ENCODE assay signal across 2 cellular contexts in the genomic region with DNA sequence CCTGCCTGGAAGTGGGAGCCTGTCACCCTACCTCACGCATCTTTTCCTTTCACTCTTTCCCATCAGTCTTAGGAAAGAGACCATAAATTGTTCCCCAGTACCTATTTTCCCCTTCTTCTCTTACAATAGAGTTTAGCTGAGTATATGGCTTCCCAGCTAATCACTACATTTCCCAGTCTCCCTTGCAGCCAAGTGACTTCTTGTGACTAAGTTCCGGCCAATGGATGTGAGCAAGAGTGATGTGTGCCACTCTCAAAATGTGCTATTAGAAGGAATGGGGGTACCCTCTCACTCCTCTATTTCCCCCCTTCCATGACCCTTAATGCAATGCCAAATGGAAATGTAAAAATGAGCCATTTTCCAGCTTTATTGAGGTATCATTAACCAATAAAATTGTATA.
A peak's percentile ranks its signal among the peaks of the same experiment; 100 is the strongest.
TF ChIP-seq lines count a peak whose summit lies in the region.

No MANE protein-coding gene starts in this region.

TF ChIP-seq in HEK293, 187 proteins besides CTCF, POLR2A, EP300 and RAD21:
- TF ChIP-seq ZNF701 (tag by site-specific recombination; IDR thresholded peaks at IDR 0.05) (no peak), YY2 (tag by site-specific recombination; IDR thresholded peaks at IDR 0.05) (0 out of 2 replicates have a peak, but pooled peaks have one; percentile 8)

TF ChIP-seq in K562, 482 proteins besides CTCF, POLR2A, EP300 and RAD21:
- TF ChIP-seq SAFB2 (IDR thresholded peaks at IDR 0.05; ENCODE audit: borderline replicate concordance, low read depth, low read length, severe bottlenecking): no peak
- TF ChIP-seq BRCA1 (IDR thresholded peaks at IDR 0.05): no peak
- TF ChIP-seq BRCA1 (CRISPR knock-in tag; IDR thresholded peaks at IDR 0.05): no peak
- no peak for TF ChIP-seq CBX3 (IDR thresholded peaks at IDR 0.05; ENCODE audit: borderline replicate concordance in 1 of 2, low read length in 2 of 2)
- no peak for TF ChIP-seq HNRNPK (IDR thresholded peaks at IDR 0.05; ENCODE audit: low read depth, low read length, poor library complexity, severe bottlenecking)
- no peak for TF ChIP-seq NR1H2 (CRISPR knock-in tag; IDR thresholded peaks at IDR 0.05)
- TF ChIP-seq HCFC1 (IDR thresholded peaks at IDR 0.05; ENCODE audit: low read depth, low read length): peak; percentile 30; the same call in 1 of the 2 replicates
- TF ChIP-seq PML (IDR thresholded peaks at IDR 0.05; ENCODE audit: low read length): no peak
- TF ChIP-seq FIP1L1 (IDR thresholded peaks at IDR 0.05; ENCODE audit: low read depth, low read length, poor library complexity, severe bottlenecking): no peak
- TF ChIP-seq, protein P1, sequence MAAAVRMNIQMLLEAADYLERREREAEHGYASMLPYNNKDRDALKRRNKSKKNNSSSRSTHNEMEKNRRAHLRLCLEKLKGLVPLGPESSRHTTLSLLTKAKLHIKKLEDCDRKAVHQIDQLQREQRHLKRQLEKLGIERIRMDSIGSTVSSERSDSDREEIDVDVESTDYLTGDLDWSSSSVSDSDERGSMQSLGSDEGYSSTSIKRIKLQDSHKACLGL (CRISPR knock-in tag; IDR thresholded peaks at IDR 0.05; ENCODE audit: borderline replicate concordance, poor library complexity, severe bottlenecking): no peak
TF ChIP-seq in K562: peak in this region for 1.
